Comparison of ENCODE assay signal across 11 cellular contexts in genomic region chr5:57094753-57095683, GRCh38.
DNase-seq lines count a peak whose midpoint lies in the region; ATAC-seq, FAIRE-seq and TF ChIP-seq lines count a peak whose summit lies in the region.
"Had no signal": no experiment of that assay in that cellular context is flagged by ENCODE, and none has a peak within 500 bp of the region (broad histone marks: within the 10 kb centered on the region; RNA-seq: fewer than 3 reads in every experiment).

No MANE protein-coding gene starts in this region.

- no peak overlapping the region for H3K23ac ChIP-seq in mesenchymal stem cell (ENCODE audit: low read length in 2 of 2)

- H3K4me3 ChIP-seq in GM12878: no peak overlapping the region
- H3K4me3 ChIP-seq in mesenchymal stem cell (ENCODE audit: insufficient read depth in 1 of 2, low read depth in 1 of 2, low read length in 2 of 2): no peak overlapping the region
- H3K4me3 ChIP-seq: SJSA1, upper lobe of right lung had no signal

- H3K4me1 ChIP-seq in GM12878 (ENCODE audit: control insufficient read depth, insufficient read depth, low read length): no peaks in the 10 kb centered on the region
- no peaks in the 10 kb centered on the region for H3K4me1 ChIP-seq in mesenchymal stem cell (ENCODE audit: control insufficient read depth, insufficient read depth, low read depth, low read length)
- H3K4me1 ChIP-seq: SJSA1, upper lobe of right lung had no signal

- H3K79me1 ChIP-seq in mesenchymal stem cell (replicated peaks; ENCODE audit: low read length, poor library complexity, severe bottlenecking): no peaks in the 10 kb centered on the region

- no peak for TF ChIP-seq POLR2A in GM12878 (IDR thresholded peaks at IDR 0.05; ENCODE audit: low read depth, low read length)

- DNase-seq in EH (ENCODE audit: low read depth) (peak; percentile 25), HFFc6 (peak; percentile 8), GM12878 (ENCODE audit: low read depth, low spot score) (no peak), mesenchymal stem cell (peak; percentile 7), NOMO-1 (lab: John Stamatoyannopoulos, UW; ENCODE audit: unreplicated experiment in 2 of 2) (no peak)
- DNase-seq: upper lobe of right lung had no signal

- CTCF ChIA-PET in GM12878 (lab: Yijun Ruan, JAX): interaction anchor here (0.6 to 2.7 kb wide), 12 partner anchors 11 to 830 kb away, joined by 3 to 10 read pairs (median 4); no protein-coding TSS in a partner anchor

- H2BK120ac ChIP-seq in mesenchymal stem cell (ENCODE audit: low read depth, low read length): no peak overlapping the region

- in situ Hi-C loops in GM12878 (cut with MboI): no loop called here

- no peak overlapping the region for H2BK15ac ChIP-seq in mesenchymal stem cell (ENCODE audit: low read depth, poor library complexity, severe bottlenecking)

- H3K79me2 ChIP-seq in GM12878 (ENCODE audit: control insufficient read depth, insufficient read depth, low read length): no peaks in the 10 kb centered on the region

- H3K14ac ChIP-seq in mesenchymal stem cell (ENCODE audit: low read length in 2 of 2): no peak overlapping the region

- H3K27ac ChIP-seq in GM12878 (ENCODE audit: control insufficient read depth, insufficient read depth): no peak overlapping the region
- no peak overlapping the region for H3K27ac ChIP-seq in mesenchymal stem cell (ENCODE audit: low read length, poor library complexity, severe bottlenecking)
- H3K27ac ChIP-seq: SJSA1, upper lobe of right lung had no signal

- H3K27ac Mint-ChIP-seq in HFFc6: no peak overlapping the region
- H3K27ac Mint-ChIP-seq: effector memory CD8-positive, alpha-beta T cell had no signal

- WGBS in GM12878 (ENCODE audit: insufficient coverage, insufficient replicate concordance, low lambda C conversion rate, missing lambda C conversion rate): 27% methylated on average over 10 of the region's 10 CpGs
- WGBS in mesenchymal stem cell: 75% methylated on average over 10 of the region's 10 CpGs

- H3K36me3 ChIP-seq in GM12878 (ENCODE audit: control insufficient read depth in 2 of 2, insufficient read depth in 2 of 2, low read length in 1 of 2) (no peaks in the 10 kb centered on the region), mesenchymal stem cell (ENCODE audit: control insufficient read depth in 1 of 2, insufficient read depth in 2 of 2, low read depth in 1 of 2, low read length in 2 of 2) (no peaks in the 10 kb centered on the region)
- H3K36me3 ChIP-seq: SJSA1, upper lobe of right lung had no signal

- no peak overlapping the region for H3K4me2 ChIP-seq in GM12878 (ENCODE audit: control insufficient read depth, insufficient read depth)
- no peak overlapping the region for H3K4me2 ChIP-seq in mesenchymal stem cell (ENCODE audit: low read length, poor library complexity, severe bottlenecking)

- POLR2A ChIA-PET in GM12878 (lab: Charles Lee): no interaction called here

- H2BK12ac ChIP-seq in mesenchymal stem cell (ENCODE audit: low read length in 2 of 2): no peak overlapping the region

- no peak for FAIRE-seq in GM12878 (lab: Jason Lieb, UNC)
- FAIRE-seq: GM18507 had no signal

- H4K91ac ChIP-seq in mesenchymal stem cell (ENCODE audit: low read length): no peak overlapping the region

- ATAC-seq in GM12878: no peak
- ATAC-seq in GM18907 (IDR thresholded peaks at IDR 0.05; ENCODE audit: unreplicated experiment): no peak
- no peak for ATAC-seq in HG03565 (IDR thresholded peaks at IDR 0.05; ENCODE audit: unreplicated experiment)
- ATAC-seq: effector memory CD8-positive, alpha-beta T cell; upper lobe of right lung had no signal

- H3K36me3 Mint-ChIP-seq in HFFc6 (ENCODE audit: low read depth): peaks cover 6% of the 10 kb centered on the region

- H3K27me3 Mint-ChIP-seq in HFFc6 (ENCODE audit: insufficient read depth): peaks cover 14% of the 10 kb centered on the region

- no peak overlapping the region for H3K4ac ChIP-seq in mesenchymal stem cell (ENCODE audit: low read depth in 1 of 2, low read length in 2 of 2)

- H2AFZ ChIP-seq in GM12878 (ENCODE audit: control insufficient read depth, low read depth, low read length) (no peak overlapping the region), mesenchymal stem cell (ENCODE audit: low read depth, low read length) (no peak overlapping the region)

- H3K9me3 Mint-ChIP-seq in HFFc6: peaks cover 15% of the 10 kb centered on the region

- RAD21 ChIA-PET in GM12878 (lab: Charles Lee; ENCODE audit: unreplicated experiment): interaction anchor here (0.8 to 1.7 kb wide), 4 partner anchors 43 to 831 kb away, joined by 3 to 4 read pairs (median 4); no protein-coding TSS in a partner anchor

- H2AK5ac ChIP-seq in mesenchymal stem cell (ENCODE audit: low read length, severe bottlenecking): no peak overlapping the region

- no peaks in the 10 kb centered on the region for H3K27me3 ChIP-seq in GM12878 (replicated peaks in 1 of 2; ENCODE audit: control insufficient read depth in 2 of 2, insufficient read depth in 2 of 2, low read length in 1 of 2)
- H3K27me3 ChIP-seq in mesenchymal stem cell (ENCODE audit: control insufficient read depth in 1 of 2, insufficient read depth in 1 of 2, low read length in 2 of 2): no peaks in the 10 kb centered on the region
- H3K27me3 ChIP-seq: SJSA1, upper lobe of right lung had no signal

- H4K8ac ChIP-seq in mesenchymal stem cell (ENCODE audit: low read length): no peak overlapping the region

- SMC1A ChIA-PET in GM12878 (lab: Charles Lee; ENCODE audit: uncharacterized antibody, unreplicated experiment): interaction anchor here (0.9 to 1.9 kb wide), 7 partner anchors 10 to 200 kb away, joined by 3 to 8 read pairs (median 3); no protein-coding TSS in a partner anchor

- no peaks in the 10 kb centered on the region for H3K4me1 Mint-ChIP-seq in HFFc6 (ENCODE audit: low read depth)

- H2BK5ac ChIP-seq in mesenchymal stem cell (ENCODE audit: low read depth, low read length, poor library complexity, severe bottlenecking): no peak overlapping the region

- no peak overlapping the region for H3K9ac ChIP-seq in GM12878 (ENCODE audit: control insufficient read depth, insufficient read depth, low read length)
- H3K9ac ChIP-seq in mesenchymal stem cell (ENCODE audit: low read length): no peak overlapping the region

- H3K9me3 ChIP-seq in GM12878 (replicated peaks; ENCODE audit: control insufficient read depth, insufficient read depth, low read length) (peaks cover 4% of the 10 kb centered on the region; the same call in 2 of the 3 replicates), mesenchymal stem cell (ENCODE audit: control insufficient read depth, low read length) (peaks cover 4% of the 10 kb centered on the region)
- H3K9me3 ChIP-seq: SJSA1, upper lobe of right lung had no signal

- TF ChIP-seq CTCF in HFFc6 (IDR thresholded peaks at IDR 0.05) (peak; percentile 58), GM12878 (IDR thresholded peaks at IDR 0.05 in 2 of 3, conservative IDR thresholded peaks at IDR 0.05 in 1 of 3; ENCODE audit: control insufficient read depth in 2 of 3, extremely low read depth in 1 of 3, insufficient read depth in 1 of 3, low read depth in 3 of 3, low read length in 3 of 3) (peak in 2 of 3 experiments; percentile 12 to 20; a peak in 2 of 6 replicates)

- intact Hi-C loops in GM12878 (cut with micrococcal nuclease; ENCODE audit: unreplicated experiment): no loop called here

- H3K4me3 Mint-ChIP-seq in HFFc6: no peak overlapping the region
- H3K4me3 Mint-ChIP-seq: effector memory CD8-positive, alpha-beta T cell had no signal

- no peak overlapping the region for H3K18ac ChIP-seq in mesenchymal stem cell (ENCODE audit: low read depth in 1 of 2, low read length in 2 of 2)

- no TSS peak for BruUV-seq in GM12878 (replicated peaks; lab: Mats Ljungman, UMichigan)

- TF ChIP-seq RAD21 in GM12878 (IDR thresholded peaks at IDR 0.05; ENCODE audit: insufficient read depth, low read depth, low read length): no peak

- H4K20me1 ChIP-seq in GM12878 (ENCODE audit: control insufficient read depth, insufficient read depth): no peaks in the 10 kb centered on the region

- TF ChIP-seq EP300 in GM12878 (IDR thresholded peaks at IDR 0.05; ENCODE audit: borderline replicate concordance in 1 of 2, control insufficient read depth in 1 of 2, low read depth in 2 of 2, low read length in 2 of 2): no peak

TF ChIP-seq in GM12878, 131 proteins besides CTCF, POLR2A, EP300 and RAD21 (continues in another document):
- TF ChIP-seq HDAC2 (IDR thresholded peaks at IDR 0.05) (no peak), ESRRA (IDR thresholded peaks at IDR 0.05; ENCODE audit: low read length) (no peak), SREBF2 (IDR thresholded peaks at IDR 0.05; ENCODE audit: low read length) (no peak), ASH2L (IDR thresholded peaks at IDR 0.05; ENCODE audit: borderline replicate concordance, low read depth) (no peak), SMC3 (IDR thresholded peaks at IDR 0.05; ENCODE audit: borderline replicate concordance, low read length) (no peak), SIN3A (IDR thresholded peaks at IDR 0.05; ENCODE audit: low read depth, low read length) (no peak), MYB (IDR thresholded peaks at IDR 0.05; ENCODE audit: borderline replicate concordance, low read depth, low read length) (no peak), SRF (IDR thresholded peaks at IDR 0.05; ENCODE audit: low read depth in 2 of 2, low read length in 2 of 2) (no peak), ZBTB4 (CRISPR knock-in tag; IDR thresholded peaks at IDR 0.05) (no peak), CHD4 (IDR thresholded peaks at IDR 0.05) (no peak), RBBP5 (conservative IDR thresholded peaks at IDR 0.05) (no peak)

Comparison
In these comparisons a context has a peak if more than half of its experiments do, and no peak if none do; other contexts are left out.
1. DNase-seq: peak in EH (single experiment), HFFc6 (single experiment) and mesenchymal stem cell (single experiment); none in GM12878 (single experiment) and NOMO-1 (0 of 2).